In the genomic region with DNA sequence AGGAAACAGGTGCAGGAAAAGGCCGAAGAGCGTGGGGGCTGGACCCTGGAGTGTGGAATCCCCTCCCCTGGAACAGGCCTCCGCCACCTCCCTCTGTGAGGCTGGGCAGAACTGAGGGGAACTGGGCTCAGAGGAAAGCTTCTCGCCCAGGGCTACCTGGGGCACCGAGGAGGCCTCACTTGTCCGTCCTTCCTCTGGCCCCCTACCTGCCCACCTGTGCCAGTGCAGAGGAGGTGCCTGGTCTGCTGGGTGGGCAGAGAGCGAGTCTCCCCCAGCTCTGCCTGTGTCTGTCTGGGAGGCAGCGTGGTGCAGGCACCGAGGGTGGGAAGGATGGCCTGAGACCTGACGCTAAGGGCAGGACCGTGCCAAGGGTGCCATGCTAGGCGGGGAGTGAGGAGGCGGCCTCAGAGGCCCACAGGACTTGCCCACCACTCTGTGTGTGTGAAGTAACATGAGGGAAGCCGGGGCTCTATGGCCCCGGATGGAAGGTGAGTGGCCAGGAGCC, we compare ENCODE assay signal across 20 cellular contexts. TPM values are rescaled to one million over a fixed set of nuclear protein-coding genes. Genes with fewer than 3 reads are reported as not detected.
A peak's percentile ranks its signal among the peaks of the same experiment; 100 is the strongest.
DNase-seq lines count a peak whose midpoint lies in the region; ATAC-seq, FAIRE-seq and TF ChIP-seq lines count a peak whose summit lies in the region.
"Had no signal": no experiment of that assay in that cellular context is flagged by ENCODE, and none has a peak within 500 bp of the region (broad histone marks: within the 10 kb centered on the region; RNA-seq: fewer than 3 reads in every experiment).

No MANE protein-coding gene starts in this region.

- POLR2A ChIA-PET in activated CD8-positive, alpha-beta T cell treated with anti-CD3 and anti-CD28 coated beads for 36 hours (lab: Charles Lee): no interaction called here
- POLR2A ChIA-PET in activated CD8-positive, alpha-beta T cell treated with anti-CD3 and anti-CD28 coated beads, Interleukin-2, amount 10 ng/mL, durations not matched to agents 7 days and 5 days (lab: Charles Lee): no interaction called here
- POLR2A ChIA-PET in K562 (lab: Yijun Ruan, JAX): interaction anchor here (0.6 to 2.5 kb wide), 5 partner anchors 14 to 931 kb away, joined by 3 to 8 read pairs (median 4); no protein-coding TSS in a partner anchor
- POLR2A ChIA-PET in SK-N-SH (lab: Yijun Ruan, JAX): no interaction called here

- H3K9me2 ChIP-seq in GM23338 (ENCODE audit: insufficient read depth) (no peaks in the 10 kb centered on the region), SK-N-SH (no peaks in the 10 kb centered on the region)

- H3K4me3 ChIP-seq in GM23338 (no peak overlapping the region), K562 (no peak overlapping the region), spleen (no peak overlapping the region), SK-N-SH (ENCODE audit: low read depth in 2 of 2, low read length in 1 of 2) (no peak overlapping the region)
- H3K4me3 ChIP-seq: GM23248, SJSA1 had no signal

- H3K9me3 ChIP-seq in K562 (replicated peaks; ENCODE audit: control insufficient read depth, insufficient read depth, low read depth, low read length) (no peaks in the 10 kb centered on the region), spleen (no peaks in the 10 kb centered on the region), SK-N-SH (no peaks in the 10 kb centered on the region)
- H3K9me3 ChIP-seq: SJSA1 had no signal

- peak; percentile 24 for ATAC-seq in activated CD8-positive, alpha-beta T cell treated with anti-CD3 and anti-CD28 coated beads for 36 hours
- ATAC-seq in activated CD8-positive, alpha-beta T cell treated with anti-CD3 and anti-CD28 coated beads, Interleukin-2, amount 10 ng/mL, durations not matched to agents 7 days and 5 days: no peak
- peak; percentile 12 for ATAC-seq in GM23338
- ATAC-seq in K562: no peak
- ATAC-seq in GM19395 (IDR thresholded peaks at IDR 0.05; ENCODE audit: unreplicated experiment): no peak
- ATAC-seq: PC-3 had no signal

- WGBS in K562 (ENCODE audit: insufficient coverage, low coverage, missing lambda C conversion rate): 80% methylated on average over 12 of the region's 15 CpGs
- WGBS in spleen, 5 donors: 79 to 93% (median 92%) methylated on average over 8 to 15 of the region's 15 CpGs
- WGBS in SK-N-SH (ENCODE audit: low lambda C conversion rate): 100% methylated on average over 10 of the region's 15 CpGs

- in situ Hi-C loops in K562 (cut with MboI): no loop called here

- no peak overlapping the region for H3K4me3 Mint-ChIP-seq in activated CD8-positive, alpha-beta T cell treated with anti-CD3 and anti-CD28 coated beads for 36 hours
- no peak overlapping the region for H3K4me3 Mint-ChIP-seq in activated CD8-positive, alpha-beta T cell treated with anti-CD3 and anti-CD28 coated beads, Interleukin-2, amount 10 ng/mL, durations not matched to agents 7 days and 5 days
- H3K4me3 Mint-ChIP-seq in GM23338: no peak overlapping the region

- TF ChIP-seq RAD21 in K562 (CRISPR knock-in tag; conservative IDR thresholded peaks at IDR 0.05 in 1 of 2, IDR thresholded peaks at IDR 0.05 in 1 of 2): no peak
- TF ChIP-seq RAD21 in SK-N-SH (IDR thresholded peaks at IDR 0.05; ENCODE audit: low read length): no peak

- no peak overlapping the region for H3K4me2 ChIP-seq in GM23338
- H3K4me2 ChIP-seq in K562 (ENCODE audit: insufficient read depth, low read length): peak overlapping the region; percentile 29; the same call in 1 of the 2 replicates
- H3K4me2 ChIP-seq in SK-N-SH: no peak overlapping the region
- H3K4me2 ChIP-seq: KMS-11 had no signal

- intact Hi-C loops in activated CD8-positive, alpha-beta T cell treated with anti-CD3 and anti-CD28 coated beads for 36 hours (cut with micrococcal nuclease): no loop called here
- intact Hi-C loops in K562 (cut with micrococcal nuclease) (no loop called here), spleen (cut with DNase I; ENCODE audit: low total_unique reads) (no loop called here)

- no peak overlapping the region for H3K27ac Mint-ChIP-seq in activated CD8-positive, alpha-beta T cell treated with anti-CD3 and anti-CD28 coated beads for 36 hours
- no peak overlapping the region for H3K27ac Mint-ChIP-seq in activated CD8-positive, alpha-beta T cell treated with anti-CD3 and anti-CD28 coated beads, Interleukin-2, amount 10 ng/mL, durations not matched to agents 7 days and 5 days
- no peak overlapping the region for H3K27ac Mint-ChIP-seq in GM23338

- H3K27me3 Mint-ChIP-seq in activated CD8-positive, alpha-beta T cell treated with anti-CD3 and anti-CD28 coated beads for 36 hours: no peaks in the 10 kb centered on the region
- no peaks in the 10 kb centered on the region for H3K27me3 Mint-ChIP-seq in activated CD8-positive, alpha-beta T cell treated with anti-CD3 and anti-CD28 coated beads, Interleukin-2, amount 10 ng/mL, durations not matched to agents 7 days and 5 days (ENCODE audit: low read depth)
- peaks cover 6% of the 10 kb centered on the region for H3K27me3 Mint-ChIP-seq in GM23338 (ENCODE audit: insufficient read depth, low read depth, poor library complexity)

- H3F3A ChIP-seq in GM23338 (replicated peaks; ENCODE audit: low read depth): no peaks in the 10 kb centered on the region
- no peaks in the 10 kb centered on the region for H3F3A ChIP-seq in SK-N-SH (replicated peaks; ENCODE audit: insufficient read depth)

- no TSS peak for BruUV-seq in K562 (replicated peaks; lab: Mats Ljungman, UMichigan)

- no peaks in the 10 kb centered on the region for H3K27me3 ChIP-seq in GM23338 (ENCODE audit: insufficient read depth)
- H3K27me3 ChIP-seq in K562 (ENCODE audit: control insufficient read depth in 2 of 2, insufficient read depth in 2 of 2, low read length in 2 of 2): no peaks in the 10 kb centered on the region
- H3K27me3 ChIP-seq in spleen (replicated peaks in 1 of 7): peaks cover 0 to 7% (median 0%) of the 10 kb centered on the region in 7 donors
- no peaks in the 10 kb centered on the region for H3K27me3 ChIP-seq in SK-N-SH (ENCODE audit: insufficient read depth)
- H3K27me3 ChIP-seq: SJSA1 had no signal

- H3K36me3 ChIP-seq in GM23338 (ENCODE audit: insufficient read depth) (no peaks in the 10 kb centered on the region), K562 (ENCODE audit: control insufficient read depth, insufficient read depth, low read length) (peaks cover 49% of the 10 kb centered on the region), spleen (peaks cover 0 to 71% (median 7%) of the 10 kb centered on the region in 6 donors), SK-N-SH (replicated peaks in 1 of 2; ENCODE audit: control insufficient read depth in 1 of 2, insufficient read depth in 2 of 2, low read length in 1 of 2) (peaks cover 0 to 2% of the 10 kb centered on the region in 2 experiments)
- H3K36me3 ChIP-seq: SJSA1 had no signal

- TF ChIP-seq EP300 in K562 (IDR thresholded peaks at IDR 0.05; ENCODE audit: low read length) (no peak), SK-N-SH (IDR thresholded peaks at IDR 0.05; ENCODE audit: borderline replicate concordance in 1 of 2, low read depth in 1 of 2, low read length in 1 of 2) (no peak)

- TF ChIP-seq CTCF in activated CD8-positive, alpha-beta T cell treated with anti-CD3 and anti-CD28 coated beads for 36 hours (IDR thresholded peaks at IDR 0.05): no peak
- TF ChIP-seq CTCF in GM23338 (conservative IDR thresholded peaks at IDR 0.05; ENCODE audit: low read depth in 2 of 2) (no peak), K562 (IDR thresholded peaks at IDR 0.05 in 2 of 3, conservative IDR thresholded peaks at IDR 0.05 in 1 of 3; ENCODE audit: insufficient read depth in 2 of 3, low read depth in 1 of 3, low read length in 3 of 3) (no peak), spleen (IDR thresholded peaks at IDR 0.05 in 8 of 11, conservative IDR thresholded peaks at IDR 0.05 in 3 of 11) (no peak), SK-N-SH (IDR thresholded peaks at IDR 0.05) (no peak)

- H4K20me1 ChIP-seq in GM23338 (replicated peaks; ENCODE audit: insufficient read depth) (no peaks in the 10 kb centered on the region), K562 (replicated peaks; ENCODE audit: control insufficient read depth, insufficient read depth, low read length) (peaks cover 4% of the 10 kb centered on the region), SK-N-SH (ENCODE audit: insufficient read depth) (peaks cover 3% of the 10 kb centered on the region; the same call in 1 of the 2 replicates)

- no peaks in the 10 kb centered on the region for H3K9me1 ChIP-seq in K562 (ENCODE audit: control insufficient read depth, insufficient read depth, low read length)

- H3K4me1 ChIP-seq in GM23338 (ENCODE audit: insufficient read depth): no peaks in the 10 kb centered on the region
- peaks cover 89 to 99% of the 10 kb centered on the region in 2 experiments for H3K4me1 ChIP-seq in K562 (replicated peaks in 1 of 2; ENCODE audit: control insufficient read depth in 2 of 2, insufficient read depth in 2 of 2, low read length in 2 of 2)
- peaks cover 12 to 79% (median 35%) of the 10 kb centered on the region in 6 donors for H3K4me1 ChIP-seq in spleen
- H3K4me1 ChIP-seq in SK-N-SH (ENCODE audit: control insufficient read depth in 1 of 2, insufficient read depth in 2 of 2, low read depth in 1 of 2, low read length in 1 of 2): no peaks in the 10 kb centered on the region; a peak in 1 of 4 replicates
- H3K4me1 ChIP-seq: SJSA1 had no signal

- H2AFZ ChIP-seq in GM23338: no peak overlapping the region
- no peak overlapping the region for H2AFZ ChIP-seq in K562 (ENCODE audit: low read depth, low read length)
- no peak overlapping the region for H2AFZ ChIP-seq in SK-N-SH (ENCODE audit: low read depth)
- H2AFZ ChIP-seq: GM23248 had no signal

- DNase-seq in activated CD8-positive, alpha-beta T cell treated with anti-CD3 and anti-CD28 coated beads for 36 hours: no peak
- no peak for DNase-seq in activated CD8-positive, alpha-beta T cell treated with anti-CD3 and anti-CD28 coated beads, Interleukin-2, amount 10 ng/mL, durations not matched to agents 7 days and 5 days
- no peak for DNase-seq in GM23338 (ENCODE audit: low spot score)
- DNase-seq in K562 (ENCODE audit: extremely low read depth in 1 of 4, low spot score in 3 of 4): no peak
- no peak for DNase-seq in spleen
- DNase-seq in SK-N-SH: no peak
- no peak for DNase-seq in NCI-H1417 (lab: John Stamatoyannopoulos, UW)
- DNase-seq: DMS 273 treated with DMSO at 0.1 percent for 48 hours, DND-41, GM23248, HCEC 1CT, NCI-H1436, NCI-H1930, NCI-H345, NCI-H524 treated with DMSO at 0.1 percent for 48 hours, PC-3 had no signal

- FAIRE-seq in K562 (lab: Jason Lieb, UNC): no peak

- H3K36me3 Mint-ChIP-seq in activated CD8-positive, alpha-beta T cell treated with anti-CD3 and anti-CD28 coated beads for 36 hours (ENCODE audit: low read depth): no peaks in the 10 kb centered on the region
- no peaks in the 10 kb centered on the region for H3K36me3 Mint-ChIP-seq in activated CD8-positive, alpha-beta T cell treated with anti-CD3 and anti-CD28 coated beads, Interleukin-2, amount 10 ng/mL, durations not matched to agents 7 days and 5 days (ENCODE audit: low read depth)
- no peaks in the 10 kb centered on the region for H3K36me3 Mint-ChIP-seq in GM23338 (ENCODE audit: low read depth)

- H3K9ac ChIP-seq in K562 (ENCODE audit: insufficient read depth in 1 of 2, low read depth in 2 of 2, low read length in 2 of 2): peak overlapping the region; percentile 56 to 88; a peak in 2 of 4 replicates
- no peak overlapping the region for H3K9ac ChIP-seq in SK-N-SH
- H3K9ac ChIP-seq: GM23248, KMS-11 had no signal

- TF ChIP-seq POLR2A in K562 (conservative IDR thresholded peaks at IDR 0.05) (no peak), spleen (IDR thresholded peaks at IDR 0.05) (no peak)

- H3K79me2 ChIP-seq in GM23338 (replicated peaks; ENCODE audit: insufficient read depth) (no peaks in the 10 kb centered on the region), K562 (ENCODE audit: control insufficient read depth, insufficient read depth, low read length) (peaks cover 62% of the 10 kb centered on the region), SK-N-SH (ENCODE audit: insufficient read depth) (no peaks in the 10 kb centered on the region)

- H3K9me3 Mint-ChIP-seq in activated CD8-positive, alpha-beta T cell treated with anti-CD3 and anti-CD28 coated beads for 36 hours: no peaks in the 10 kb centered on the region
- H3K9me3 Mint-ChIP-seq in activated CD8-positive, alpha-beta T cell treated with anti-CD3 and anti-CD28 coated beads, Interleukin-2, amount 10 ng/mL, durations not matched to agents 7 days and 5 days (ENCODE audit: insufficient read depth): no peaks in the 10 kb centered on the region
- no peaks in the 10 kb centered on the region for H3K9me3 Mint-ChIP-seq in GM23338

- CTCF ChIA-PET in activated CD8-positive, alpha-beta T cell treated with anti-CD3 and anti-CD28 coated beads for 36 hours (lab: Charles Lee): no interaction called here
- CTCF ChIA-PET in activated CD8-positive, alpha-beta T cell treated with anti-CD3 and anti-CD28 coated beads, Interleukin-2, amount 10 ng/mL, durations not matched to agents 7 days and 5 days (lab: Charles Lee): no interaction called here
- CTCF ChIA-PET in K562 (lab: Yijun Ruan, JAX; ENCODE audit: low intra/inter-chr PET ratio): no interaction called here
- CTCF ChIA-PET in SK-N-SH (lab: Yijun Ruan, JAX): interaction anchor here (0.6 kb wide), 1 partner anchor 52 kb away, joined by 3 read pairs; no protein-coding TSS in a partner anchor

- H3K4me1 Mint-ChIP-seq in activated CD8-positive, alpha-beta T cell treated with anti-CD3 and anti-CD28 coated beads for 36 hours (ENCODE audit: low read depth): no peaks in the 10 kb centered on the region
- no peaks in the 10 kb centered on the region for H3K4me1 Mint-ChIP-seq in activated CD8-positive, alpha-beta T cell treated with anti-CD3 and anti-CD28 coated beads, Interleukin-2, amount 10 ng/mL, durations not matched to agents 7 days and 5 days (ENCODE audit: low read depth)
- no peaks in the 10 kb centered on the region for H3K4me1 Mint-ChIP-seq in GM23338

- no peak overlapping the region for H3K27ac ChIP-seq in GM23338 (ENCODE audit: low read depth)
- H3K27ac ChIP-seq in K562 (ENCODE audit: extremely low read depth, low read depth, low read length): peak overlapping the region; percentile 22; the same call in 2 of the 3 replicates
- H3K27ac ChIP-seq in spleen: peak overlapping the region in 5 of 8 donors; percentile 38 to 69 (median 62)
- H3K27ac ChIP-seq in SK-N-SH (ENCODE audit: low read depth in 2 of 2, low read length in 1 of 2): no peak overlapping the region
- H3K27ac ChIP-seq: 22Rv1, GM23248, KMS-11, SJSA1 had no signal

RNA-seq across cellular contexts. Expression of a gene that starts 42.2 kb away (rescaled TPM):
- total RNA-seq in activated CD8-positive, alpha-beta T cell treated with anti-CD3 and anti-CD28 coated beads for 36 hours: 10 to 100 TPM; 15.0 to 18.0 TPM
- 10 to 100 TPM; 15.8 to 19.3 TPM for total RNA-seq in activated CD8-positive, alpha-beta T cell treated with anti-CD3 and anti-CD28 coated beads, Interleukin-2, amount 10 ng/mL, durations not matched to agents 7 days and 5 days
- total RNA-seq in GM23338 (2014; rRNA removed; shearing (Covaris generic)): 2.2 and 2.4 TPM in 2 replicates
- polyA plus RNA-seq in GM23338 (2016; fragmentation: Nextera tagmentation; extraction: Ambion mirVana) (0.53 and 0.61 TPM in 2 replicates), K562 (2011; rRNA removed) (0.88 and 1.4 TPM in 2 replicates), K562 (2014; fragmentation: Illumina TruSeq; extraction: Trizol) (1.2 and 5.1 TPM in 2 replicates), K562 (2014; fragmentation: Nextera tagmentation; extraction: Ambion mirVana) (under 1 TPM; 0.03 to 0.11 TPM), K562 (2014; rRNA removed) (4.7 and 5.5 TPM in 2 replicates), spleen (10 to 100 TPM in 1 of 3 donors, 1 to 10 TPM in 2; 2.3 to 10.2 (median 2.8) TPM), SK-N-SH (2012; rRNA removed) (0.54 and 1.2 TPM in 2 replicates)
- 14.4 and 38.8 TPM in 2 replicates for total RNA-seq in K562 (2011; cell fraction: chromatin; rRNA removed; ENCODE audit: low replicate concordance)
- 25.3 and 27.9 TPM in 2 replicates for total RNA-seq in K562 (2011; cell fraction: nucleolus; rRNA removed)
- 16.8 and 18.9 TPM in 2 replicates for total RNA-seq in K562 (2011; cell fraction: nucleoplasm; rRNA removed)
- total RNA-seq in K562 (2014; rRNA removed) (4.5 and 8.7 TPM in 2 replicates), K562 (2014; rRNA removed; fragmentation: Illumina TruSeq; extraction: Trizol) (0.26 and 0.47 TPM in 2 replicates), K562 (2015; rRNA removed; fragmentation: Illumina TruSeq; extraction: Trizol) (3.2 and 4.5 TPM in 2 replicates), K562 (2021) (32.7 and 35.9 TPM in 2 replicates), spleen (10 to 100 TPM in 4 of 7 donors, 1 to 10 TPM in 3; 4.5 to 25.3 (median 16.2) TPM)
- 0.81 and 4.8 TPM in 2 replicates for polyA plus RNA-seq in K562 (2011; cell fraction: cytosol; rRNA removed)
- 3.4 and 13.6 TPM in 2 replicates for polyA plus RNA-seq in K562 (2011; cell fraction: nucleus; rRNA removed)
- 7.9 and 12.2 TPM in 2 replicates for polyA plus RNA-seq in K562 (2012)
- 0.30 and 1.1 TPM in 2 replicates for polyA minus RNA-seq in K562 (2011; rRNA and poly(A)+ RNA removed)
- 12.3 and 14.7 TPM in 2 replicates for polyA minus RNA-seq in K562 (2011; cell fraction: cytosol; rRNA and poly(A)+ RNA removed)
- polyA minus RNA-seq in K562 (2011; cell fraction: nucleus; rRNA and poly(A)+ RNA removed): 7.7 and 10.1 TPM in 2 replicates
- polyA plus RNA-seq in SK-N-SH (2012; cell fraction: cytosol; rRNA removed): 0.54 and 1.0 TPM in 2 replicates
- polyA plus RNA-seq in SK-N-SH (2012; cell fraction: nucleus; rRNA removed): 3.8 and 5.6 TPM in 2 replicates

Comparison
In these comparisons a context has a peak if more than half of its experiments do, and no peak if none do; other contexts are left out.
1. ATAC-seq: peak in activated CD8-positive, alpha-beta T cell treated with anti-CD3 and anti-CD28 coated beads for 36 hours (single experiment) and GM23338 (single experiment); none in activated CD8-positive, alpha-beta T cell treated with anti-CD3 and anti-CD28 coated beads, Interleukin-2, amount 10 ng/mL, durations not matched to agents 7 days and 5 days (single experiment), K562 (single experiment) and GM19395 (single experiment).
2. H3K27ac ChIP-seq: peak in K562 (single experiment) and spleen (5 of 8); none in GM23338 (single experiment) and SK-N-SH (0 of 2).